ENCODE assay signal across 12 cellular contexts in genomic region chr10:68082815-68083395, GRCh38. TPM values are rescaled to one million over a fixed set of nuclear protein-coding genes. Genes with fewer than 3 reads are reported as not detected.
DNase-seq lines count a peak whose midpoint lies in the region; ATAC-seq, FAIRE-seq and TF ChIP-seq lines count a peak whose summit lies in the region.
"Had no signal": no experiment of that assay in that cellular context is flagged by ENCODE, and none has a peak within 500 bp of the region (broad histone marks: within the 10 kb centered on the region; RNA-seq: fewer than 3 reads in every experiment).

No MANE protein-coding gene starts in this region.

- TF ChIP-seq RAD21 in SK-N-SH (IDR thresholded peaks at IDR 0.05; ENCODE audit: low read length): peak; percentile 79

- peak in 1 of 2 donors; percentile 56 for DNase-seq in cardiac muscle cell (ENCODE audit: low read depth in 1 of 2, low spot score in 1 of 2)
- no peak for DNase-seq in cardiac septum (ENCODE audit: low spot score)
- DNase-seq in SK-N-SH: peak; percentile 32
- DNase-seq in frontal cortex (ENCODE audit: low spot score in 2 of 2): no peak
- no peak for DNase-seq in type B pancreatic cell (ENCODE audit: extremely low spot score, unreplicated experiment)
- DNase-seq in T-helper 17 cell: no peak
- no peak for DNase-seq in RPMI8226
- no peak for DNase-seq in NCI-H1417 (lab: John Stamatoyannopoulos, UW)
- DNase-seq: activated CD4-positive, alpha-beta memory T cell treated with anti-CD3 and anti-CD28 coated beads for 36 hours; foreskin melanocyte; NCI-H1417 treated with DMSO at 0.1 percent for 48 hours had no signal

- H3K4me2 ChIP-seq in SK-N-SH: no peak overlapping the region; the same call in 1 of the 2 replicates

- no peak for TF ChIP-seq EP300 in SK-N-SH (IDR thresholded peaks at IDR 0.05; ENCODE audit: borderline replicate concordance in 1 of 2, low read depth in 1 of 2, low read length in 1 of 2)

- no peaks in the 10 kb centered on the region for H3K9me2 ChIP-seq in SK-N-SH

- H2AFZ ChIP-seq in SK-N-SH (ENCODE audit: low read depth): peak overlapping the region; percentile 64

- H3K4me3 ChIP-seq in cardiac muscle cell: no peak overlapping the region
- H3K4me3 ChIP-seq in SK-N-SH (ENCODE audit: low read depth in 2 of 2, low read length in 1 of 2): no peak overlapping the region
- H3K4me3 ChIP-seq: vagina had no signal

- H3K27me3 ChIP-seq in cardiac muscle cell (no peaks in the 10 kb centered on the region), SK-N-SH (ENCODE audit: insufficient read depth) (no peaks in the 10 kb centered on the region)
- H3K27me3 ChIP-seq: vagina had no signal

- no peaks in the 10 kb centered on the region for H3K9me3 Mint-ChIP-seq in type B pancreatic cell
- H3K9me3 Mint-ChIP-seq: activated CD4-positive, alpha-beta memory T cell treated with anti-CD3 and anti-CD28 coated beads for 36 hours had no signal

- no peaks in the 10 kb centered on the region for H3K27me3 Mint-ChIP-seq in type B pancreatic cell
- H3K27me3 Mint-ChIP-seq in T-helper 17 cell: peaks cover 23% of the 10 kb centered on the region
- H3K27me3 Mint-ChIP-seq: activated CD4-positive, alpha-beta memory T cell treated with anti-CD3 and anti-CD28 coated beads for 36 hours had no signal

- intact Hi-C loops in cardiac septum (cut with DNase I): loop anchor here (2.0 kb wide), 1 partner anchor 220 kb away; no protein-coding TSS in a partner anchor

- no peaks in the 10 kb centered on the region for H4K20me1 ChIP-seq in SK-N-SH (ENCODE audit: insufficient read depth)

- H3K4me1 ChIP-seq in cardiac muscle cell (ENCODE audit: low read depth) (no peaks in the 10 kb centered on the region), SK-N-SH (ENCODE audit: control insufficient read depth in 1 of 2, insufficient read depth in 2 of 2, low read depth in 1 of 2, low read length in 1 of 2) (peaks cover 0 to 32% of the 10 kb centered on the region in 2 experiments; a peak in 2 of 4 replicates)
- H3K4me1 ChIP-seq: vagina had no signal

- POLR2A ChIA-PET in SK-N-SH (lab: Yijun Ruan, JAX): no interaction called here

- CTCF ChIA-PET in SK-N-SH (lab: Yijun Ruan, JAX): interaction anchor here (0.6 to 4.4 kb wide), 18 partner anchors 9 to 339 kb away, joined by 3 to 50 read pairs (median 4); partner anchors contain the start of gene PBLD

- no peak for ATAC-seq in T-helper 17 cell

- peak overlapping the region; percentile 34 for H3K9ac ChIP-seq in SK-N-SH

- WGBS in SK-N-SH (ENCODE audit: low lambda C conversion rate): 36% methylated on average over 2 of the region's 2 CpGs

- peaks cover 10% of the 10 kb centered on the region for H3F3A ChIP-seq in SK-N-SH (replicated peaks; ENCODE audit: insufficient read depth)

- TF ChIP-seq CTCF in cardiac muscle cell (IDR thresholded peaks at IDR 0.05; ENCODE audit: low read depth, low read length): peak; percentile 53
- peak; percentile 78 for TF ChIP-seq CTCF in SK-N-SH (IDR thresholded peaks at IDR 0.05)
- TF ChIP-seq CTCF in type B pancreatic cell (conservative IDR thresholded peaks at IDR 0.05): peak; percentile 56

- H3K27ac ChIP-seq in cardiac muscle cell: no peak overlapping the region
- peak overlapping the region in 1 of 2 experiments; percentile 55; a peak in 3 of 4 replicates for H3K27ac ChIP-seq in SK-N-SH (ENCODE audit: low read depth in 2 of 2, low read length in 1 of 2)
- H3K27ac ChIP-seq: vagina had no signal

- FAIRE-seq in frontal cortex (lab: Jason Lieb, UNC): peak; percentile 56

- H3K4me3 Mint-ChIP-seq in type B pancreatic cell (no peak overlapping the region), T-helper 17 cell (no peak overlapping the region)
- H3K4me3 Mint-ChIP-seq: activated CD4-positive, alpha-beta memory T cell treated with anti-CD3 and anti-CD28 coated beads for 36 hours had no signal

- H3K9me3 ChIP-seq in cardiac muscle cell (ENCODE audit: low read depth) (no peaks in the 10 kb centered on the region), SK-N-SH (no peaks in the 10 kb centered on the region), T-helper 17 cell (ENCODE audit: control insufficient read depth, low read length, poor library complexity, severe bottlenecking) (no peaks in the 10 kb centered on the region)
- H3K9me3 ChIP-seq: vagina had no signal

- H3K27ac Mint-ChIP-seq in type B pancreatic cell: no peak overlapping the region
- no peak overlapping the region for H3K27ac Mint-ChIP-seq in T-helper 17 cell
- H3K27ac Mint-ChIP-seq: activated CD4-positive, alpha-beta memory T cell treated with anti-CD3 and anti-CD28 coated beads for 36 hours had no signal

- H3K79me2 ChIP-seq in SK-N-SH (ENCODE audit: insufficient read depth): no peaks in the 10 kb centered on the region

- no peaks in the 10 kb centered on the region for H3K36me3 Mint-ChIP-seq in type B pancreatic cell
- peaks cover 4% of the 10 kb centered on the region for H3K36me3 Mint-ChIP-seq in T-helper 17 cell (ENCODE audit: low read depth)
- H3K36me3 Mint-ChIP-seq: activated CD4-positive, alpha-beta memory T cell treated with anti-CD3 and anti-CD28 coated beads for 36 hours had no signal

- H3K36me3 ChIP-seq in cardiac muscle cell: no peaks in the 10 kb centered on the region
- no peaks in the 10 kb centered on the region for H3K36me3 ChIP-seq in SK-N-SH (replicated peaks in 1 of 2; ENCODE audit: control insufficient read depth in 1 of 2, insufficient read depth in 2 of 2, low read length in 1 of 2)
- H3K36me3 ChIP-seq: vagina had no signal

- H3K4me1 Mint-ChIP-seq in type B pancreatic cell (ENCODE audit: unreplicated experiment) (no peaks in the 10 kb centered on the region), T-helper 17 cell (peaks cover 3% of the 10 kb centered on the region)

TF ChIP-seq in SK-N-SH, 30 proteins besides CTCF, POLR2A, EP300 and RAD21:
- no peak for TF ChIP-seq FOSL2 (IDR thresholded peaks at IDR 0.05; ENCODE audit: borderline replicate concordance, low read depth)
- peak; percentile 48; the same call in 1 of the 2 replicates for TF ChIP-seq MAX (IDR thresholded peaks at IDR 0.05; ENCODE audit: low read depth)
- peak; percentile 66 for TF ChIP-seq SMC3 (IDR thresholded peaks at IDR 0.05; ENCODE audit: low read depth, low read length)

RNA-seq across cellular contexts. Expression of gene HERC4, which starts 7.8 kb away (rescaled TPM):
- 30.3 and 38.7 TPM in 2 replicates for total RNA-seq in cardiac muscle cell
- polyA plus RNA-seq in cardiac muscle cell: 35.1 and 60.2 TPM in 2 replicates
- total RNA-seq in cardiac septum: 43.0 TPM
- polyA plus RNA-seq in SK-N-SH (2012; rRNA removed): 16.2 and 24.3 TPM in 2 replicates
- polyA plus RNA-seq in SK-N-SH (2012; cell fraction: cytosol; rRNA removed): 23.0 and 24.9 TPM in 2 replicates
- polyA plus RNA-seq in SK-N-SH (2012; cell fraction: nucleus; rRNA removed): 20.4 and 48.8 TPM in 2 replicates
- total RNA-seq in frontal cortex: 72.6 TPM
- total RNA-seq in type B pancreatic cell (ENCODE audit: low replicate concordance): 37.2 and 50.5 TPM in 2 replicates
- total RNA-seq in T-helper 17 cell: 10 to 100 TPM; 50.9 to 59.4 TPM

RNA-seq across cellular contexts. Expression of gene MYPN, which starts 26.4 kb away (rescaled TPM):
- 3.9 and 5.3 TPM in 2 replicates for total RNA-seq in cardiac muscle cell
- polyA plus RNA-seq in cardiac muscle cell: 3.9 and 4.0 TPM in 2 replicates
- 196 TPM for total RNA-seq in cardiac septum
- 0.43 and 0.73 TPM in 2 replicates for polyA plus RNA-seq in SK-N-SH (2012; rRNA removed)
- 0.48 and 0.50 TPM in 2 replicates for polyA plus RNA-seq in SK-N-SH (2012; cell fraction: cytosol; rRNA removed)
- polyA plus RNA-seq in SK-N-SH (2012; cell fraction: nucleus; rRNA removed): 0.87 and 0.90 TPM in 2 replicates
- not detected for total RNA-seq in frontal cortex
- total RNA-seq in type B pancreatic cell (ENCODE audit: low replicate concordance): 0.14 TPM in 1 of 2 replicates, not detected in the other
- not detected for total RNA-seq in T-helper 17 cell
- total RNA-seq: vagina had no signal

Comparison
In these comparisons a context has a peak if more than half of its experiments do, and no peak if none do; other contexts are left out.
1. RNA of gene MYPN, which starts 26.4 kb away (total RNA-seq): 196 TPM in cardiac septum (single experiment); 3.9 to 5.3 TPM in cardiac muscle cell, 0.14 TPM in type B pancreatic cell, not detected in frontal cortex (single experiment) and not detected in T-helper 17 cell; every median in the first group is over 10 times any median in the second.
2. Peak in every context shown above with its lines, with median percentiles within 50 percentile points of each other: CTCF ChIP-seq.